Comparison of ENCODE assay signal across 1 cellular context in the genomic region with DNA sequence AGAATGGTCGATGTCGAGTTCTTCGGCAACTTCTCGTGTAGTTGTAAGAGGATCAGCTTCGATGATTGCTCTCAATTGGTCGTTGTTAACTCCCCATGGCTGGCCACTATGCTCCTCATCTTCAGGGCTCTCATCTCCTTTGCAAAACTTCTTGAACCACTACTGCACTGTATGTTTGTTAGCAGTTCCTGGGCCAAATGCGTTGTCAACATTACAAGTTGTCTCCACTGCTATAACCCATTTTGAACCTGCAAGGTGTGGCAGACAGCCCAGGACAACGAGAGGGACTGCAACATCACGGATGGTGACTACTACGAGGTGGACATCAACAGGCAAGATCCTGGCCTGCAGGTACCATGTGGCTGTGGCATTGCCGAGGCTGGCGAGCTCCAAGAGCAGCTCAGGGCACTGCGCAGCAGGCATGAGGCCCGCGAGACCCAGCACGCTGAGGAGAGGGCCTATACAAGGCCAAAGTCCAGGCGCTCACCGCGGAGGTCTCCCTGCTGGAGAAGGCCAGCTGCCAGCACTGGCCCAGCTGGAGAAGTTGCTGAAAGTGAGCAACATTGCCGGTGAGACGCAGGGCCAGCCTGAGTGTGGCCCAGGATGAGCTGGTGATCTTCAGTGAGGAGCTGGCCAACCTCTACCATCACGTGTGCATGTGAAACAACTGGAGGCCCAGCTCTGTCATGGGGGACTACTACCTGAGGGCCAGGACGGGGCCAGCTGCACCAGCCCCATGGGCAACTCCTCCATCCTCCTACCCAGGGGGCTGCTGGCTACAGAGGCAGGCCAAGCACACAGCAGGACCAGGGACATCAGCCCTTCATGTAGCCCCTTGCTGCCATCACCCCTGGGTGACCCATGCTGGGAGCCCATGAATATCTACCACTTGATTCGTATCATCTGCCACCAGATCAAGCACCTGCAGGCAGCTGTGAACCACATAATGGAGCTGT.
TF ChIP-seq lines count a peak whose summit lies in the region.

No MANE protein-coding gene starts in this region.

TF ChIP-seq in HepG2, 621 proteins besides CTCF, POLR2A, EP300 and RAD21 (continued from another document and continues in another):
- TF ChIP-seq, protein P1, sequence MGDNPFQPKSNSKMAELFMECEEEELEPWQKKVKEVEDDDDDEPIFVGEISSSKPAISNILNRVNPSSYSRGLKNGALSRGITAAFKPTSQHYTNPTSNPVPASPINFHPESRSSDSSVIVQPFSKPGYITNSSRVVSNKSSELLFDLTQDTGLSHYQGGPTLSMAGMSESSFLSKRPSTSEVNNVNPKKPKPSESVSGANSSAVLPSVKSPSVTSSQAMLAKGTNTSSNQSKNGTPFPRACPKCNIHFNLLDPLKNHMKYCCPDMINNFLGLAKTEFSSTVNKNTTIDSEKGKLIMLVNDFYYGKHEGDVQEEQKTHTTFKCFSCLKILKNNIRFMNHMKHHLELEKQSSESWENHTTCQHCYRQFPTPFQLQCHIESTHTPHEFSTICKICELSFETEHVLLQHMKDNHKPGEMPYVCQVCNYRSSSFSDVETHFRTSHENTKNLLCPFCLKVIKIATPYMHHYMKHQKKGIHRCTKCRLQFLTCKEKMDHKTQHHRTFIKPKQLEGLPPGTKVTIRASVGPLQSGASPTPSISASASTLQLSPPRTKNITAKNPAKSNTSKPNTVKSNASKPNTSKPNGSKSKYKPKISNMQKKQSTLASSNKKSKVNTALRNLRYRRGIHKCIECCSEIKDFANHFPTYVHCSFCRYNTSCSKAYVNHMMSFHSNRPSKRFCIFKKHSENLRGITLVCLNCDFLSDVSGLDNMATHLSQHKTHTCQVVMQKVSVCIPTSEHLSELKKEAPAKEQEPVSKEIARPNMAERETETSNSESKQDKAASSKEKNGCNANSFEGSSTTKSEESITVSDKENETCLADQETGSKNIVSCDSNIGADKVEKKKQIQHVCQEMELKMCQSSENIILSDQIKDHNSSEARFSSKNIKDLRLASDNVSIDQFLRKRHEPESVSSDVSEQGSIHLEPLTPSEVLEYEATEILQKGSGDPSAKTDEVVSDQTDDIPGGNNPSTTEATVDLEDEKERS (CRISPR knock-in tag; IDR thresholded peaks at IDR 0.05): peak; percentile 72; the same call in 1 of the 2 replicates
- TF ChIP-seq TSC22D2 (CRISPR knock-in tag; IDR thresholded peaks at IDR 0.05; ENCODE audit: borderline replicate concordance) (no peak), NAIF1 (CRISPR knock-in tag; IDR thresholded peaks at IDR 0.05; ENCODE audit: borderline replicate concordance) (no peak), ZNF333 (CRISPR knock-in tag; IDR thresholded peaks at IDR 0.05; ENCODE audit: borderline replicate concordance) (peak; percentile 93; the same call in 1 of the 2 replicates), ZNF136 (CRISPR knock-in tag; IDR thresholded peaks at IDR 0.05; ENCODE audit: low read depth) (no peak), ZNF564 (CRISPR knock-in tag; IDR thresholded peaks at IDR 0.05) (0 out of 2 replicates have a peak, but pooled peaks have one; percentile 22), NFKBIZ (CRISPR knock-in tag; IDR thresholded peaks at IDR 0.05) (0 out of 2 replicates have a peak, but pooled peaks have one; percentile 47), FOXK2 (IDR thresholded peaks at IDR 0.05) (no peak), ZNF12 (CRISPR knock-in tag; IDR thresholded peaks at IDR 0.05) (peak; percentile 33; the same call in 1 of the 2 replicates), ZFP90 (CRISPR knock-in tag; IDR thresholded peaks at IDR 0.05; ENCODE audit: borderline replicate concordance) (peak; percentile 61; the same call in 1 of the 2 replicates), ZNF468 (CRISPR knock-in tag; IDR thresholded peaks at IDR 0.05) (no peak), KAT2B (IDR thresholded peaks at IDR 0.05; ENCODE audit: borderline replicate concordance, low read depth, low read length) (no peak), ATF7 (IDR thresholded peaks at IDR 0.05) (no peak), ATF7 (CRISPR knock-in tag; IDR thresholded peaks at IDR 0.05) (no peak), ZFP62 (CRISPR knock-in tag; IDR thresholded peaks at IDR 0.05) (no peak), PRMT3 (CRISPR knock-in tag; IDR thresholded peaks at IDR 0.05; ENCODE audit: borderline replicate concordance, low read depth) (0 out of 2 replicates have a peak, but pooled peaks have one; percentile 20), ZNF367 (CRISPR knock-in tag; IDR thresholded peaks at IDR 0.05; ENCODE audit: borderline replicate concordance) (no peak), STAT5B (CRISPR knock-in tag; IDR thresholded peaks at IDR 0.05) (no peak), ELF3 (CRISPR knock-in tag; IDR thresholded peaks at IDR 0.05) (peak; percentile 23; the same call in 1 of the 2 replicates), ZSCAN20 (CRISPR knock-in tag; IDR thresholded peaks at IDR 0.05; ENCODE audit: borderline replicate concordance) (no peak), NR2F2 (IDR thresholded peaks at IDR 0.05; ENCODE audit: borderline replicate concordance, low read depth) (no peak), ZNF839 (CRISPR knock-in tag; IDR thresholded peaks at IDR 0.05; ENCODE audit: borderline replicate concordance) (peak; percentile 63; the same call in 1 of the 2 replicates), ZNF83 (CRISPR knock-in tag; IDR thresholded peaks at IDR 0.05; ENCODE audit: borderline replicate concordance) (no peak), ZNF180 (CRISPR knock-in tag; IDR thresholded peaks at IDR 0.05; ENCODE audit: borderline replicate concordance, low read depth) (no peak), NCOA1 (CRISPR knock-in tag; IDR thresholded peaks at IDR 0.05) (no peak), BORCS8-MEF2B (CRISPR knock-in tag; IDR thresholded peaks at IDR 0.05) (peak; percentile 94), SRSF4 (IDR thresholded peaks at IDR 0.05; ENCODE audit: low read depth, low read length, poor library complexity, severe bottlenecking) (no peak), RORA (CRISPR knock-in tag; IDR thresholded peaks at IDR 0.05) (no peak), KLF6 (CRISPR knock-in tag; IDR thresholded peaks at IDR 0.05) (peak; percentile 65; the same call in 1 of the 2 replicates), ZNF224 (CRISPR knock-in tag; IDR thresholded peaks at IDR 0.05) (no peak), ZNF292 (CRISPR knock-in tag; IDR thresholded peaks at IDR 0.05; ENCODE audit: borderline replicate concordance, low read depth) (peak; percentile 97)
- TF ChIP-seq, protein P2, sequence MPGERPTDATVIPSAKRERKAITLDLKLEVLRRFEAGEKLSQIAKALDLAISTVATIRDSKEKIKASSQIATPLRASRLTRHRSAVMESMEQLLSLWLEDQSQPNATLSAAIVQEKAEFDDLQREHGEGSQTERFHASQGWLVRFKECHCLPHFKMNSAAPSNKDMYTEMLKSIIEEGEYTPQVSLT (CRISPR knock-in tag; IDR thresholded peaks at IDR 0.05; ENCODE audit: borderline replicate concordance, low read depth): no peak
- TF ChIP-seq, protein P3, sequence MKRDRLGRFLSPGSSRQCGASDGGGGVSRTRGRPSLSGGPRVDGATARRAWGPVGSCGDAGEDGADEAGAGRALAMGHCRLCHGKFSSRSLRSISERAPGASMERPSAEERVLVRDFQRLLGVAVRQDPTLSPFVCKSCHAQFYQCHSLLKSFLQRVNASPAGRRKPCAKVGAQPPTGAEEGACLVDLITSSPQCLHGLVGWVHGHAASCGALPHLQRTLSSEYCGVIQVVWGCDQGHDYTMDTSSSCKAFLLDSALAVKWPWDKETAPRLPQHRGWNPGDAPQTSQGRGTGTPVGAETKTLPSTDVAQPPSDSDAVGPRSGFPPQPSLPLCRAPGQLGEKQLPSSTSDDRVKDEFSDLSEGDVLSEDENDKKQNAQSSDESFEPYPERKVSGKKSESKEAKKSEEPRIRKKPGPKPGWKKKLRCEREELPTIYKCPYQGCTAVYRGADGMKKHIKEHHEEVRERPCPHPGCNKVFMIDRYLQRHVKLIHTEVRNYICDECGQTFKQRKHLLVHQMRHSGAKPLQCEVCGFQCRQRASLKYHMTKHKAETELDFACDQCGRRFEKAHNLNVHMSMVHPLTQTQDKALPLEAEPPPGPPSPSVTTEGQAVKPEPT (CRISPR knock-in tag; IDR thresholded peaks at IDR 0.05; ENCODE audit: low read depth): no peak
- TF ChIP-seq, protein P4, sequence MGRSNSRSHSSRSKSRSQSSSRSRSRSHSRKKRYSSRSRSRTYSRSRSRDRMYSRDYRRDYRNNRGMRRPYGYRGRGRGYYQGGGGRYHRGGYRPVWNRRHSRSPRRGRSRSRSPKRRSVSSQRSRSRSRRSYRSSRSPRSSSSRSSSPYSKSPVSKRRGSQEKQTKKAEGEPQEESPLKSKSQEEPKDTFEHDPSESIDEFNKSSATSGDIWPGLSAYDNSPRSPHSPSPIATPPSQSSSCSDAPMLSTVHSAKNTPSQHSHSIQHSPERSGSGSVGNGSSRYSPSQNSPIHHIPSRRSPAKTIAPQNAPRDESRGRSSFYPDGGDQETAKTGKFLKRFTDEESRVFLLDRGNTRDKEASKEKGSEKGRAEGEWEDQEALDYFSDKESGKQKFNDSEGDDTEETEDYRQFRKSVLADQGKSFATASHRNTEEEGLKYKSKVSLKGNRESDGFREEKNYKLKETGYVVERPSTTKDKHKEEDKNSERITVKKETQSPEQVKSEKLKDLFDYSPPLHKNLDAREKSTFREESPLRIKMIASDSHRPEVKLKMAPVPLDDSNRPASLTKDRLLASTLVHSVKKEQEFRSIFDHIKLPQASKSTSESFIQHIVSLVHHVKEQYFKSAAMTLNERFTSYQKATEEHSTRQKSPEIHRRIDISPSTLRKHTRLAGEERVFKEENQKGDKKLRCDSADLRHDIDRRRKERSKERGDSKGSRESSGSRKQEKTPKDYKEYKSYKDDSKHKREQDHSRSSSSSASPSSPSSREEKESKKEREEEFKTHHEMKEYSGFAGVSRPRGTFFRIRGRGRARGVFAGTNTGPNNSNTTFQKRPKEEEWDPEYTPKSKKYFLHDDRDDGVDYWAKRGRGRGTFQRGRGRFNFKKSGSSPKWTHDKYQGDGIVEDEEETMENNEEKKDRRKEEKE (IDR thresholded peaks at IDR 0.05): no peak
- TF ChIP-seq, protein P5, sequence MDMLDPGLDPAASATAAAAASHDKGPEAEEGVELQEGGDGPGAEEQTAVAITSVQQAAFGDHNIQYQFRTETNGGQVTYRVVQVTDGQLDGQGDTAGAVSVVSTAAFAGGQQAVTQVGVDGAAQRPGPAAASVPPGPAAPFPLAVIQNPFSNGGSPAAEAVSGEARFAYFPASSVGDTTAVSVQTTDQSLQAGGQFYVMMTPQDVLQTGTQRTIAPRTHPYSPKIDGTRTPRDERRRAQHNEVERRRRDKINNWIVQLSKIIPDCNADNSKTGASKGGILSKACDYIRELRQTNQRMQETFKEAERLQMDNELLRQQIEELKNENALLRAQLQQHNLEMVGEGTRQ (IDR thresholded peaks at IDR 0.05; ENCODE audit: low read depth, low read length): no peak
- TF ChIP-seq, protein P5 (CRISPR knock-in tag; IDR thresholded peaks at IDR 0.05; ENCODE audit: borderline replicate concordance): no peak; the same call in none of the 2 replicates
- TF ChIP-seq, protein P6, sequence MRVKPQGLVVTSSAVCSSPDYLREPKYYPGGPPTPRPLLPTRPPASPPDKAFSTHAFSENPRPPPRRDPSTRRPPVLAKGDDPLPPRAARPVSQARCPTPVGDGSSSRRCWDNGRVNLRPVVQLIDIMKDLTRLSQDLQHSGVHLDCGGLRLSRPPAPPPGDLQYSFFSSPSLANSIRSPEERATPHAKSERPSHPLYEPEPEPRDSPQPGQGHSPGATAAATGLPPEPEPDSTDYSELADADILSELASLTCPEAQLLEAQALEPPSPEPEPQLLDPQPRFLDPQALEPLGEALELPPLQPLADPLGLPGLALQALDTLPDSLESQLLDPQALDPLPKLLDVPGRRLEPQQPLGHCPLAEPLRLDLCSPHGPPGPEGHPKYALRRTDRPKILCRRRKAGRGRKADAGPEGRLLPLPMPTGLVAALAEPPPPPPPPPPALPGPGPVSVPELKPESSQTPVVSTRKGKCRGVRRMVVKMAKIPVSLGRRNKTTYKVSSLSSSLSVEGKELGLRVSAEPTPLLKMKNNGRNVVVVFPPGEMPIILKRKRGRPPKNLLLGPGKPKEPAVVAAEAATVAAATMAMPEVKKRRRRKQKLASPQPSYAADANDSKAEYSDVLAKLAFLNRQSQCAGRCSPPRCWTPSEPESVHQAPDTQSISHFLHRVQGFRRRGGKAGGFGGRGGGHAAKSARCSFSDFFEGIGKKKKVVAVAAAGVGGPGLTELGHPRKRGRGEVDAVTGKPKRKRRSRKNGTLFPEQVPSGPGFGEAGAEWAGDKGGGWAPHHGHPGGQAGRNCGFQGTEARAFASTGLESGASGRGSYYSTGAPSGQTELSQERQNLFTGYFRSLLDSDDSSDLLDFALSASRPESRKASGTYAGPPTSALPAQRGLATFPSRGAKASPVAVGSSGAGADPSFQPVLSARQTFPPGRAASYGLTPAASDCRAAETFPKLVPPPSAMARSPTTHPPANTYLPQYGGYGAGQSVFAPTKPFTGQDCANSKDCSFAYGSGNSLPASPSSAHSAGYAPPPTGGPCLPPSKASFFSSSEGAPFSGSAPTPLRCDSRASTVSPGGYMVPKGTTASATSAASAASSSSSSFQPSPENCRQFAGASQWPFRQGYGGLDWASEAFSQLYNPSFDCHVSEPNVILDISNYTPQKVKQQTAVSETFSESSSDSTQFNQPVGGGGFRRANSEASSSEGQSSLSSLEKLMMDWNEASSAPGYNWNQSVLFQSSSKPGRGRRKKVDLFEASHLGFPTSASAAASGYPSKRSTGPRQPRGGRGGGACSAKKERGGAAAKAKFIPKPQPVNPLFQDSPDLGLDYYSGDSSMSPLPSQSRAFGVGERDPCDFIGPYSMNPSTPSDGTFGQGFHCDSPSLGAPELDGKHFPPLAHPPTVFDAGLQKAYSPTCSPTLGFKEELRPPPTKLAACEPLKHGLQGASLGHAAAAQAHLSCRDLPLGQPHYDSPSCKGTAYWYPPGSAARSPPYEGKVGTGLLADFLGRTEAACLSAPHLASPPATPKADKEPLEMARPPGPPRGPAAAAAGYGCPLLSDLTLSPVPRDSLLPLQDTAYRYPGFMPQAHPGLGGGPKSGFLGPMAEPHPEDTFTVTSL (CRISPR knock-in tag; IDR thresholded peaks at IDR 0.05; ENCODE audit: borderline replicate concordance): no peak; the same call in 1 of the 2 replicates
- TF ChIP-seq, protein P7, sequence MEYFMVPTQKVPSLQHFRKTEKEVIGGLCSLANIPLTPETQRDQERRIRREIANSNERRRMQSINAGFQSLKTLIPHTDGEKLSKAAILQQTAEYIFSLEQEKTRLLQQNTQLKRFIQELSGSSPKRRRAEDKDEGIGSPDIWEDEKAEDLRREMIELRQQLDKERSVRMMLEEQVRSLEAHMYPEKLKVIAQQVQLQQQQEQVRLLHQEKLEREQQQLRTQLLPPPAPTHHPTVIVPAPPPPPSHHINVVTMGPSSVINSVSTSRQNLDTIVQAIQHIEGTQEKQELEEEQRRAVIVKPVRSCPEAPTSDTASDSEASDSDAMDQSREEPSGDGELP (IDR thresholded peaks at IDR 0.05; ENCODE audit: borderline replicate concordance, low read depth): peak; percentile 89; the same call in 1 of the 2 replicates
- TF ChIP-seq, protein P8, sequence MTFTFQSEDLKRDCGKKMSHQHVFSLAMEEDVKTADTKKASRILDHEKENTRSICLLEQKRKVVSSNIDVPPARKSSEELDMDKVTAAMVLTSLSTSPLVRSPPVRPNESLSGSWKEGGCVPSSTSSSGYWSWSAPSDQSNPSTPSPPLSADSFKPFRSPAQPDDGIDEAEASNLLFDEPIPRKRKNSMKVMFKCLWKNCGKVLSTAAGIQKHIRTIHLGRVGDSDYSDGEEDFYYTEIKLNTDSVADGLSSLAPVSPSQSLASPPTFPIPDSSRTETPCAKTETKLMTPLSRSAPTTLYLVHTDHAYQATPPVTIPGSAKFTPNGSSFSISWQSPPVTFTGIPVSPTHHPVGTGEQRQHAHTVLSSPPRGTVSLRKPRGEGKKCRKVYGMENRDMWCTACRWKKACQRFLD (CRISPR knock-in tag; IDR thresholded peaks at IDR 0.05; ENCODE audit: borderline replicate concordance): no peak
